14 cellular contexts compared by ENCODE assay signal in genomic region chr9:86722706-86723075, GRCh38.
DNase-seq lines count a peak whose midpoint lies in the region; ATAC-seq and TF ChIP-seq lines count a peak whose summit lies in the region.
"Had no signal": no experiment of that assay in that cellular context is flagged by ENCODE, and none has a peak within 500 bp of the region (broad histone marks: within the 10 kb centered on the region; RNA-seq: fewer than 3 reads in every experiment).

No MANE protein-coding gene starts in this region.

- BruUV-seq in IMR-90 (replicated peaks; lab: Mats Ljungman, UMichigan) = no TSS peak

- H3K36me3 Mint-ChIP-seq in brain = no peaks in the 10 kb centered on the region

- H4K20me1 ChIP-seq in IMR-90 (ENCODE audit: insufficient read depth, low read length) = no peaks in the 10 kb centered on the region

- peak overlapping the region; percentile 81 for H2BK20ac ChIP-seq in IMR-90 (ENCODE audit: low read depth, low read length)

- no CpG with 5 or more reads among the region's 3 CpGs for WGBS in IMR-90 (ENCODE audit: extremely low coverage in 2 of 2, insufficient read length in 1 of 2), 2 experiments
- WGBS in mesenchymal stem cell = 98% methylated on average over 2 of the region's 3 CpGs

- peak overlapping the region in 3 of 5 experiments; percentile 88 to 93 (median 92) for H3K27ac Mint-ChIP-seq in brain
- H3K27ac Mint-ChIP-seq: activated B cell treated with CpG ODN at 0.5 μM for 24 hours; activated T-helper 2 cell treated with anti-CD3 and anti-CD28 coated beads, Interferon-gamma antibody, Interleukin-2, Interleukin-4, amounts not matched to agents 10 μg/mL and 5 μg/mL and 100 μg/mL, durations not matched to agents 14 hours and 24 hours and 36 hours had no signal

- H4K8ac ChIP-seq in IMR-90 (ENCODE audit: low read depth in 2 of 2, low read length in 2 of 2) = peak overlapping the region; percentile 60 to 80
- no peak overlapping the region for H4K8ac ChIP-seq in mesenchymal stem cell (ENCODE audit: low read length)

- H4K91ac ChIP-seq in IMR-90 (ENCODE audit: insufficient read depth, low read depth, low read length) (peak overlapping the region; percentile 88), mesenchymal stem cell (ENCODE audit: low read length) (no peak overlapping the region)

- H2BK5ac ChIP-seq in IMR-90 (ENCODE audit: low read depth, low read length, poor library complexity, severe bottlenecking) (peak overlapping the region; percentile 64), mesenchymal stem cell (ENCODE audit: low read depth, low read length, poor library complexity, severe bottlenecking) (no peak overlapping the region)

- H3K4me3 ChIP-seq in IMR-90 (ENCODE audit: insufficient read depth, low read depth, low read length) (no peak overlapping the region), mesenchymal stem cell (ENCODE audit: insufficient read depth in 1 of 2, low read depth in 1 of 2, low read length in 2 of 2) (peak overlapping the region in 1 of 2 experiments; percentile 60), thoracic aorta (no peak overlapping the region)

- peak overlapping the region; percentile 91 for H3K18ac ChIP-seq in IMR-90 (ENCODE audit: low read depth, low read length)
- no peak overlapping the region for H3K18ac ChIP-seq in mesenchymal stem cell (ENCODE audit: low read depth in 1 of 2, low read length in 2 of 2)

- intact Hi-C loops in IMR-90 (cut with micrococcal nuclease) = loop anchor here (5.0 kb wide), 2 partner anchors 75 to 600 kb away; no protein-coding TSS in a partner anchor

- DNase-seq in IMR-90 (no peak), mesenchymal stem cell (no peak), thoracic aorta (ENCODE audit: low spot score) (no peak), NCI-H1092 treated with DMSO at 0.1 percent for 48 hours (lab: John Stamatoyannopoulos, UW) (no peak), NCI-H2196 (lab: John Stamatoyannopoulos, UW; ENCODE audit: unreplicated experiment) (no peak)
- DNase-seq: activated B cell treated with CpG ODN at 0.5 μM for 24 hours; amygdala; GF-D8; head of caudate nucleus; NCI-H1694; stimulated activated naive CD4-positive, alpha-beta T cell had no signal

- H2BK120ac ChIP-seq in IMR-90 (ENCODE audit: low read depth, low read length) (peak overlapping the region; percentile 100), mesenchymal stem cell (ENCODE audit: low read depth, low read length) (no peak overlapping the region)

- no peak for TF ChIP-seq POLR2A in IMR-90 (IDR thresholded peaks at IDR 0.05; ENCODE audit: low read depth, low read length)

- H3K27ac ChIP-seq in IMR-90 (ENCODE audit: insufficient read depth, low read length) = peak overlapping the region; percentile 94
- H3K27ac ChIP-seq in mesenchymal stem cell (ENCODE audit: low read length, poor library complexity, severe bottlenecking) = no peak overlapping the region
- H3K27ac ChIP-seq in thoracic aorta = peak overlapping the region; percentile 80 to 92

- H3K4me1 Mint-ChIP-seq in brain = peaks cover 26% of the 10 kb centered on the region
- H3K4me1 Mint-ChIP-seq: activated B cell treated with CpG ODN at 0.5 μM for 24 hours had no signal

- dilution Hi-C loops in IMR-90 (cut with HindIII; ENCODE audit: low sequenced_read_pairs, unreplicated experiment) = no loop called here

- H3K4me1 ChIP-seq in IMR-90 (ENCODE audit: control insufficient read depth, insufficient read depth, low read length) = peaks cover 20% of the 10 kb centered on the region
- H3K4me1 ChIP-seq in mesenchymal stem cell (ENCODE audit: control insufficient read depth, insufficient read depth, low read depth, low read length) = peaks cover 10% of the 10 kb centered on the region
- peaks cover 16 to 40% of the 10 kb centered on the region in 2 donors for H3K4me1 ChIP-seq in thoracic aorta (ENCODE audit: control insufficient read depth in 1 of 2, low read depth in 2 of 2)

- H3K4me3 Mint-ChIP-seq in brain = peak overlapping the region in 1 of 5 experiments; percentile 32
- H3K4me3 Mint-ChIP-seq: activated B cell treated with CpG ODN at 0.5 μM for 24 hours had no signal

- peak overlapping the region; percentile 69; the same call in 1 of the 2 replicates for H3K14ac ChIP-seq in IMR-90 (replicated peaks; ENCODE audit: low read depth, low read length)
- no peak overlapping the region for H3K14ac ChIP-seq in mesenchymal stem cell (ENCODE audit: low read length in 2 of 2)

- TF ChIP-seq RAD21 in IMR-90 (IDR thresholded peaks at IDR 0.05; ENCODE audit: low read length) = no peak

- H2AK9ac ChIP-seq in IMR-90 (replicated peaks; ENCODE audit: low read depth, low read length, poor library complexity) = no peak overlapping the region

- TF ChIP-seq CTCF in IMR-90 (conservative IDR thresholded peaks at IDR 0.05; ENCODE audit: low read depth, low read length) (no peak), brain (conservative IDR thresholded peaks at IDR 0.05) (no peak), thoracic aorta (IDR thresholded peaks at IDR 0.05) (no peak)

- ATAC-seq in IMR-90 (ENCODE audit: low read depth) (no peak), thoracic aorta (ENCODE audit: insufficient number of reproducible peaks, low FRiP score, low read depth) (no peak), GM18873 (IDR thresholded peaks at IDR 0.05; ENCODE audit: low FRiP score, unreplicated experiment) (no peak)

- H3K27me3 Mint-ChIP-seq in brain = no peaks in the 10 kb centered on the region
- H3K27me3 Mint-ChIP-seq: activated B cell treated with CpG ODN at 0.5 μM for 24 hours had no signal

- peak overlapping the region; percentile 63 for H3K56ac ChIP-seq in IMR-90 (ENCODE audit: extremely low read depth, insufficient read depth, low read length)

- H3K4me2 ChIP-seq in IMR-90 (ENCODE audit: low read depth, low read length) (no peak overlapping the region), mesenchymal stem cell (ENCODE audit: low read length, poor library complexity, severe bottlenecking) (no peak overlapping the region)

- peak overlapping the region; percentile 89 for H3K4ac ChIP-seq in IMR-90 (ENCODE audit: low read depth, low read length)
- no peak overlapping the region for H3K4ac ChIP-seq in mesenchymal stem cell (ENCODE audit: low read depth in 1 of 2, low read length in 2 of 2)

- H2AFZ ChIP-seq in IMR-90 (replicated peaks; ENCODE audit: low read length, poor library complexity) (peak overlapping the region; percentile 67), mesenchymal stem cell (ENCODE audit: low read depth, low read length) (no peak overlapping the region)

- no peaks in the 10 kb centered on the region for H3K79me1 ChIP-seq in IMR-90 (ENCODE audit: low read depth in 1 of 2, low read length in 2 of 2)
- H3K79me1 ChIP-seq in mesenchymal stem cell (replicated peaks; ENCODE audit: low read length, poor library complexity, severe bottlenecking) = no peaks in the 10 kb centered on the region

- H3K36me3 ChIP-seq in IMR-90 (ENCODE audit: control insufficient read depth, insufficient read depth, low read length) (no peaks in the 10 kb centered on the region), mesenchymal stem cell (ENCODE audit: control insufficient read depth in 1 of 2, insufficient read depth in 2 of 2, low read depth in 1 of 2, low read length in 2 of 2) (no peaks in the 10 kb centered on the region), thoracic aorta (no peaks in the 10 kb centered on the region)

- CTCF ChIA-PET in IMR-90 (lab: Yijun Ruan, JAX) = interaction anchor here (1.0 to 1.2 kb wide), 2 partner anchors 85 to 98 kb away, joined by 3 to 4 read pairs; no protein-coding TSS in a partner anchor

- peak overlapping the region; percentile 46 for H3K23ac ChIP-seq in IMR-90 (ENCODE audit: low read depth, low read length)
- H3K23ac ChIP-seq in mesenchymal stem cell (ENCODE audit: low read length in 2 of 2) = no peak overlapping the region

- POLR2A ChIA-PET in IMR-90 (lab: Charles Lee; ENCODE audit: unreplicated experiment) = no interaction called here

- H4K5ac ChIP-seq in IMR-90 (ENCODE audit: low read depth, low read length) = peak overlapping the region; percentile 72

- H3K9ac ChIP-seq in IMR-90 (ENCODE audit: low read depth, low read length) (no peak overlapping the region), mesenchymal stem cell (ENCODE audit: low read length) (peak overlapping the region; percentile 89)

- H2BK15ac ChIP-seq in IMR-90 (ENCODE audit: low read depth, low read length) = peak overlapping the region; percentile 93; the same call in 2 of the 3 replicates
- H2BK15ac ChIP-seq in mesenchymal stem cell (ENCODE audit: low read depth, poor library complexity, severe bottlenecking) = no peak overlapping the region

- peaks cover 0 to 3% (median 0%) of the 10 kb centered on the region in 5 experiments for H3K9me3 Mint-ChIP-seq in brain
- H3K9me3 Mint-ChIP-seq: activated B cell treated with CpG ODN at 0.5 μM for 24 hours; activated T-helper 2 cell treated with anti-CD3 and anti-CD28 coated beads, Interferon-gamma antibody, Interleukin-2, Interleukin-4, amounts not matched to agents 10 μg/mL and 5 μg/mL and 100 μg/mL, durations not matched to agents 14 hours and 24 hours and 36 hours had no signal

- in situ Hi-C loops in IMR-90 (cut with MboI; ENCODE audit: low sequenced_read_pairs) = no loop called here

- no peaks in the 10 kb centered on the region for H3K9me3 ChIP-seq in IMR-90 (ENCODE audit: control insufficient read depth, insufficient read depth, low read length)
- no peaks in the 10 kb centered on the region for H3K9me3 ChIP-seq in mesenchymal stem cell (ENCODE audit: control insufficient read depth, low read length)
- no peaks in the 10 kb centered on the region for H3K9me3 ChIP-seq in thoracic aorta

- H3K9me1 ChIP-seq in IMR-90 (ENCODE audit: insufficient read depth, low read length) = peaks cover 14% of the 10 kb centered on the region

- H3K27me3 ChIP-seq in IMR-90 (ENCODE audit: control insufficient read depth, insufficient read depth, low read length) = no peaks in the 10 kb centered on the region
- H3K27me3 ChIP-seq in mesenchymal stem cell (ENCODE audit: control insufficient read depth in 1 of 2, insufficient read depth in 1 of 2, low read length in 2 of 2) = no peaks in the 10 kb centered on the region
- H3K27me3 ChIP-seq in thoracic aorta (replicated peaks; ENCODE audit: insufficient read depth) = no peaks in the 10 kb centered on the region

- H2AK5ac ChIP-seq in IMR-90 (ENCODE audit: low read depth, low read length) (peak overlapping the region; percentile 73), mesenchymal stem cell (ENCODE audit: low read length, severe bottlenecking) (no peak overlapping the region)

- no peak overlapping the region for H2BK12ac ChIP-seq in mesenchymal stem cell (ENCODE audit: low read length in 2 of 2)

TF ChIP-seq in IMR-90, 13 proteins besides CTCF, POLR2A, EP300 and RAD21 (continues in another document):
- no peak for TF ChIP-seq CEBPB (IDR thresholded peaks at IDR 0.05; ENCODE audit: low read depth, low read length)
- no peak for TF ChIP-seq RFX5 (IDR thresholded peaks at IDR 0.05; ENCODE audit: low read depth, low read length)
